In the genomic region with DNA sequence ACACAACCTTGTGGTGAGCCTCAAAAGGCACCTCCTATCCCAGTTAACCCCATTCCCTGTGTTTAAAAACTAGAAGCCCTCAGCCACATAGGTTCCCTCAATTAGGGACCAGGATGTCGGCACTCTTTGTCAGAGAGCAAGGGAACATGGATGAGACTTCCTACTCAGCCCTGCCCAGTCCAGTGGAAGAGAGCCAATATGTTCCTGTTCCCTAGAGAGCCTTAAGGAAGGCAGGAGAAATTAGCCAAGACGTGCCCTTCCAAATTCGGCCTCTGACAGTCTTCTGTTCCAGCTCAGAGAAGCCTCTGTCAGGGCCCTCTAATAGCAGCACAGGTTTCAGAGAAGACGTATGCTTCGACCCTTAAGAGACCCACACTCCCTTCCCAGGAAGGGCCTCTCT, we compare ENCODE assay signal across 23 cellular contexts. TPM values are rescaled to one million over a fixed set of nuclear protein-coding genes. Genes with fewer than 3 reads are reported as not detected.
DNase-seq lines count a peak whose midpoint lies in the region; ATAC-seq and TF ChIP-seq lines count a peak whose summit lies in the region.
"Had no signal": no experiment of that assay in that cellular context is flagged by ENCODE, and none has a peak within 500 bp of the region (broad histone marks: within the 10 kb centered on the region; RNA-seq: fewer than 3 reads in every experiment).

No MANE protein-coding gene starts in this region.

- no peak overlapping the region for H3K4ac ChIP-seq in mesenchymal stem cell (ENCODE audit: low read depth in 1 of 2, low read length in 2 of 2)

- H3K36me3 Mint-ChIP-seq in natural killer cell = peaks cover 22% of the 10 kb centered on the region
- H3K36me3 Mint-ChIP-seq in natural killer cell treated with Interleukin-12 subunit alpha and Interleukin-12 subunit beta and Interleukin-15 and Interleukin-18, amount 100 ng/mL, for 72 hours = peaks cover 41% of the 10 kb centered on the region

- peaks cover 6 to 9% of the 10 kb centered on the region in 2 donors for H3K4me1 Mint-ChIP-seq in natural killer cell
- peaks cover 9 to 15% of the 10 kb centered on the region in 2 donors for H3K4me1 Mint-ChIP-seq in natural killer cell treated with Interleukin-12 subunit alpha and Interleukin-12 subunit beta and Interleukin-15 and Interleukin-18, amount 100 ng/mL, for 72 hours (ENCODE audit: low read depth in 2 of 2)
- H3K4me1 Mint-ChIP-seq: endodermal cell; stimulated activated memory B cell treated with anti-CD40 and anti-IgM and Interleukin-4, amounts not matched to agents 10 μg/mL and 1 μg/mL and 100 μg/mL, for 72 hours had no signal

- DNase-seq in natural killer cell (no peak), mesenchymal stem cell (no peak), aorta (no peak)
- no peak for DNase-seq in natural killer cell treated with Interleukin-12 subunit alpha and Interleukin-12 subunit beta and Interleukin-15 and Interleukin-18, amount 100 ng/mL, for 72 hours (ENCODE audit: low spot score)
- DNase-seq: activated CD4-positive, alpha-beta T cell treated with anti-CD3 and anti-CD28 coated beads for 1 hour; brain microvascular endothelial cell; DMS79 treated with DMSO at 0.1 percent for 48 hours; endodermal cell; Karpas-422; naive thymus-derived CD8-positive, alpha-beta T cell; NCI-H1092; NCI-H1930; NCI-H226; NCI-H748 treated with DMSO at 0.1 percent for 48 hours; T-helper 9 cell had no signal

- 88% methylated on average over 5 of the region's 5 CpGs for WGBS in mesenchymal stem cell
- 37 to 46% methylated on average over 5 of the region's 5 CpGs for WGBS in aorta, 2 donors

- H2BK15ac ChIP-seq in mesenchymal stem cell (ENCODE audit: low read depth, poor library complexity, severe bottlenecking) = no peak overlapping the region

- no peak overlapping the region for H4K91ac ChIP-seq in mesenchymal stem cell (ENCODE audit: low read length)

- no peak overlapping the region for H3K23ac ChIP-seq in mesenchymal stem cell (ENCODE audit: low read length in 2 of 2)

- H2AK5ac ChIP-seq in mesenchymal stem cell (ENCODE audit: low read length, severe bottlenecking) = no peak overlapping the region

- TF ChIP-seq CTCF in natural killer cell (IDR thresholded peaks at IDR 0.05) = no peak
- TF ChIP-seq CTCF in VCaP (conservative IDR thresholded peaks at IDR 0.05) = no peak

- no peak overlapping the region for H3K4me3 Mint-ChIP-seq in natural killer cell
- no peak overlapping the region for H3K4me3 Mint-ChIP-seq in natural killer cell treated with Interleukin-12 subunit alpha and Interleukin-12 subunit beta and Interleukin-15 and Interleukin-18, amount 100 ng/mL, for 72 hours
- H3K4me3 Mint-ChIP-seq: endodermal cell; naive thymus-derived CD8-positive, alpha-beta T cell; stimulated activated memory B cell treated with anti-CD40 and anti-IgM and Interleukin-4, amounts not matched to agents 10 μg/mL and 1 μg/mL and 100 μg/mL, for 72 hours had no signal

- no peaks in the 10 kb centered on the region for H3K27me3 Mint-ChIP-seq in natural killer cell (ENCODE audit: low read depth in 2 of 2)
- no peaks in the 10 kb centered on the region for H3K27me3 Mint-ChIP-seq in natural killer cell treated with Interleukin-12 subunit alpha and Interleukin-12 subunit beta and Interleukin-15 and Interleukin-18, amount 100 ng/mL, for 72 hours
- H3K27me3 Mint-ChIP-seq: naive thymus-derived CD8-positive, alpha-beta T cell; stimulated activated memory B cell treated with anti-CD40 and anti-IgM and Interleukin-4, amounts not matched to agents 10 μg/mL and 1 μg/mL and 100 μg/mL, for 72 hours had no signal

- no peak overlapping the region for H2AFZ ChIP-seq in mesenchymal stem cell (ENCODE audit: low read depth, low read length)
- H2AFZ ChIP-seq: parathyroid adenoma had no signal

- H3K18ac ChIP-seq in mesenchymal stem cell (ENCODE audit: low read depth in 1 of 2, low read length in 2 of 2) = no peak overlapping the region

- no peak overlapping the region for H2BK12ac ChIP-seq in mesenchymal stem cell (ENCODE audit: low read length in 2 of 2)

- peak overlapping the region; percentile 36 to 56 for H3K27ac Mint-ChIP-seq in natural killer cell
- H3K27ac Mint-ChIP-seq in natural killer cell treated with Interleukin-12 subunit alpha and Interleukin-12 subunit beta and Interleukin-15 and Interleukin-18, amount 100 ng/mL, for 72 hours = no peak overlapping the region
- H3K27ac Mint-ChIP-seq: endodermal cell; stimulated activated memory B cell treated with anti-CD40 and anti-IgM and Interleukin-4, amounts not matched to agents 10 μg/mL and 1 μg/mL and 100 μg/mL, for 72 hours had no signal

- H3K4me2 ChIP-seq in mesenchymal stem cell (ENCODE audit: low read length, poor library complexity, severe bottlenecking) = no peak overlapping the region

- H3K27me3 ChIP-seq in mesenchymal stem cell (ENCODE audit: control insufficient read depth in 1 of 2, insufficient read depth in 1 of 2, low read length in 2 of 2) (no peaks in the 10 kb centered on the region), aorta (ENCODE audit: control insufficient read depth in 1 of 2, insufficient read depth in 2 of 2, low read length in 1 of 2) (no peaks in the 10 kb centered on the region)
- H3K27me3 ChIP-seq: brain microvascular endothelial cell had no signal

- H3K4me1 ChIP-seq in mesenchymal stem cell (ENCODE audit: control insufficient read depth, insufficient read depth, low read depth, low read length) = no peaks in the 10 kb centered on the region
- no peaks in the 10 kb centered on the region for H3K4me1 ChIP-seq in aorta (ENCODE audit: control insufficient read depth in 1 of 2, insufficient read depth in 2 of 2, low read length in 2 of 2)
- H3K4me1 ChIP-seq: parathyroid adenoma had no signal

- H2BK120ac ChIP-seq in mesenchymal stem cell (ENCODE audit: low read depth, low read length) = no peak overlapping the region

- no peak for ATAC-seq in natural killer cell
- ATAC-seq in natural killer cell treated with Interleukin-12 subunit alpha and Interleukin-12 subunit beta and Interleukin-15 and Interleukin-18, amount 100 ng/mL, for 72 hours = no peak
- peak; percentile 42 for ATAC-seq in aorta (ENCODE audit: low FRiP score)
- ATAC-seq in HG03342 (IDR thresholded peaks at IDR 0.05; ENCODE audit: unreplicated experiment) = no peak
- ATAC-seq in HG02571 (IDR thresholded peaks at IDR 0.05; ENCODE audit: unreplicated experiment) = no peak
- ATAC-seq in HG03565 (IDR thresholded peaks at IDR 0.05; ENCODE audit: unreplicated experiment) = no peak
- ATAC-seq: GM12878; stimulated activated memory B cell treated with anti-CD40 and anti-IgM and Interleukin-4, amounts not matched to agents 10 μg/mL and 1 μg/mL and 100 μg/mL, for 72 hours had no signal

- no peaks in the 10 kb centered on the region for H3K9me3 Mint-ChIP-seq in natural killer cell
- no peaks in the 10 kb centered on the region for H3K9me3 Mint-ChIP-seq in natural killer cell treated with Interleukin-12 subunit alpha and Interleukin-12 subunit beta and Interleukin-15 and Interleukin-18, amount 100 ng/mL, for 72 hours
- H3K9me3 Mint-ChIP-seq: endodermal cell; naive thymus-derived CD8-positive, alpha-beta T cell; stimulated activated memory B cell treated with anti-CD40 and anti-IgM and Interleukin-4, amounts not matched to agents 10 μg/mL and 1 μg/mL and 100 μg/mL, for 72 hours had no signal

- peak overlapping the region; percentile 50 for H3K9ac ChIP-seq in mesenchymal stem cell (ENCODE audit: low read length)
- H3K9ac ChIP-seq: parathyroid adenoma had no signal

- H3K9me3 ChIP-seq in mesenchymal stem cell (ENCODE audit: control insufficient read depth, low read length) (no peaks in the 10 kb centered on the region), aorta (ENCODE audit: control insufficient read depth, low read length) (no peaks in the 10 kb centered on the region)
- H3K9me3 ChIP-seq: thoracic aorta had no signal

- H3K79me1 ChIP-seq in mesenchymal stem cell (replicated peaks; ENCODE audit: low read length, poor library complexity, severe bottlenecking) = peaks cover 34% of the 10 kb centered on the region

- intact Hi-C loops in natural killer cell (cut with micrococcal nuclease) (no loop called here), aorta (cut with DNase I) (loop anchor here (5.0 kb wide), 1 partner anchor 155 kb away; no protein-coding TSS in a partner anchor)

- H3K36me3 ChIP-seq in mesenchymal stem cell (ENCODE audit: control insufficient read depth in 1 of 2, insufficient read depth in 2 of 2, low read depth in 1 of 2, low read length in 2 of 2) = peaks cover 60 to 93% of the 10 kb centered on the region in 2 experiments
- peaks cover 14 to 16% of the 10 kb centered on the region in 2 donors for H3K36me3 ChIP-seq in aorta (ENCODE audit: control insufficient read depth in 1 of 2, insufficient read depth in 2 of 2, low read length in 1 of 2)

- no peak overlapping the region for H4K8ac ChIP-seq in mesenchymal stem cell (ENCODE audit: low read length)

- H3K4me3 ChIP-seq in mesenchymal stem cell (ENCODE audit: insufficient read depth in 1 of 2, low read depth in 1 of 2, low read length in 2 of 2) (no peak overlapping the region), aorta (ENCODE audit: low read length in 2 of 2) (no peak overlapping the region)
- H3K4me3 ChIP-seq: GM12878, thoracic aorta had no signal

- H3K14ac ChIP-seq in mesenchymal stem cell (ENCODE audit: low read length in 2 of 2) = no peak overlapping the region

- H3K27ac ChIP-seq in VCaP (peak overlapping the region; percentile 33), mesenchymal stem cell (ENCODE audit: low read length, poor library complexity, severe bottlenecking) (no peak overlapping the region), aorta (ENCODE audit: low read depth in 1 of 2, low read length in 2 of 2) (no peak overlapping the region)
- H3K27ac ChIP-seq: brain microvascular endothelial cell, parathyroid adenoma, thoracic aorta had no signal

- no peak overlapping the region for H2BK5ac ChIP-seq in mesenchymal stem cell (ENCODE audit: low read depth, low read length, poor library complexity, severe bottlenecking)

RNA-seq across cellular contexts. Expression of a gene that starts 14.6 kb away (rescaled TPM):
- total RNA-seq in natural killer cell (10 to 100 TPM; 22.5 to 27.3 (median 23.2) TPM), aorta (1 to 10 TPM; 4.3 to 6.1 TPM)
- total RNA-seq in natural killer cell treated with Interleukin-12 subunit alpha and Interleukin-12 subunit beta and Interleukin-15 and Interleukin-18, amount 100 ng/mL, for 72 hours = 10 to 100 TPM; 22.5 to 26.1 TPM
- polyA plus RNA-seq in mesenchymal stem cell (2013, experiment 1 of 2) = 1.8 TPM
- polyA plus RNA-seq in mesenchymal stem cell (2013, experiment 2 of 2) = 1.7 TPM
- 1 to 10 TPM in 1 of 2 donors, under 1 TPM in 1; 0.75 to 2.7 TPM for polyA plus RNA-seq in aorta

RNA-seq across cellular contexts. Expression of a gene that starts 19.9 kb away (rescaled TPM):
- total RNA-seq in natural killer cell (100 to 1,000 TPM; 132 to 152 (median 152) TPM), aorta (100 to 1,000 TPM in 1 of 2 donors, 10 to 100 TPM in 1; 99.1 to 108 TPM)
- 10 to 100 TPM; 79.3 to 95.8 TPM for total RNA-seq in natural killer cell treated with Interleukin-12 subunit alpha and Interleukin-12 subunit beta and Interleukin-15 and Interleukin-18, amount 100 ng/mL, for 72 hours
- 70.2 TPM for polyA plus RNA-seq in mesenchymal stem cell (2013, experiment 1 of 2)
- polyA plus RNA-seq in mesenchymal stem cell (2013, experiment 2 of 2) = 65.0 TPM
- 10 to 100 TPM; 51.8 to 58.3 TPM for polyA plus RNA-seq in aorta

RNA-seq across cellular contexts. Expression of a gene that starts 33.9 kb away (rescaled TPM):
- 100 to 1,000 TPM; 163 to 177 (median 171) TPM for total RNA-seq in natural killer cell
- total RNA-seq in natural killer cell treated with Interleukin-12 subunit alpha and Interleukin-12 subunit beta and Interleukin-15 and Interleukin-18, amount 100 ng/mL, for 72 hours = 10 to 100 TPM; 68.0 to 72.2 TPM
- polyA plus RNA-seq in mesenchymal stem cell (2013, experiment 1 of 2) = 22.4 TPM
- polyA plus RNA-seq in mesenchymal stem cell (2013, experiment 2 of 2) = 20.9 TPM
- 10 to 100 TPM; 30.5 to 47.0 TPM for total RNA-seq in aorta
- 10 to 100 TPM; 10.1 to 29.4 TPM for polyA plus RNA-seq in aorta

Comparison
In these comparisons a context has a peak if more than half of its experiments do, and no peak if none do; other contexts are left out.
1. H3K27ac Mint-ChIP-seq: peak in natural killer cell (2 of 2); none in natural killer cell treated with Interleukin-12 subunit alpha and Interleukin-12 subunit beta and Interleukin-15 and Interleukin-18, amount 100 ng/mL, for 72 hours (0 of 2).